ENCODE assay signal across 8 cellular contexts in genomic region chr1:51878616-51879336, GRCh38. TPM values are rescaled to one million over a fixed set of nuclear protein-coding genes. Genes with fewer than 3 reads are reported as not detected.
DNase-seq lines count a peak whose midpoint lies in the region; ATAC-seq and TF ChIP-seq lines count a peak whose summit lies in the region.

Gene NRDC, minus strand, starts transcription at chr1:51878727. Its CDS starts 112 bp downstream, at chr1:51878615.

- intact Hi-C loops in activated CD4-positive, alpha-beta T cell treated with anti-CD3 and anti-CD28 coated beads for 36 hours (cut with DNase I, micrococcal nuclease): loop anchor here (1.0 to 5.0 kb wide), 15 partner anchors 149 to 918 kb away; partner anchors contain the start of genes EPS15 (in 2 of the 2), TUT4 (in 2 of the 2), CC2D1B (in 1 of the 2) and FAF1 (in 1 of the 2)

- CTCF ChIA-PET in BJ (lab: Yijun Ruan, JAX): interaction anchor here (0.7 to 1.4 kb wide), 4 partner anchors 9 to 119 kb away, joined by 3 to 10 read pairs (median 3); no protein-coding TSS in a partner anchor
- CTCF ChIA-PET in activated CD4-positive, alpha-beta T cell treated with anti-CD3 and anti-CD28 coated beads for 36 hours (lab: Charles Lee): interaction anchor here (0.7 to 1.5 kb wide), 6 partner anchors 13 to 151 kb away, joined by 3 to 5 read pairs (median 3); no protein-coding TSS in a partner anchor

- H3K36me3 ChIP-seq in BJ (ENCODE audit: control insufficient read depth, insufficient read depth, low read length) (no peaks in the 10 kb centered on the region; the same call in 1 of the 2 replicates), kidney epithelial cell (ENCODE audit: control insufficient read depth, insufficient read depth, low read length) (no peaks in the 10 kb centered on the region)

- H3K4me3 ChIP-seq in BJ (ENCODE audit: low read depth, low read length) (peak within 1 kb of the TSS; percentile 99), kidney epithelial cell (ENCODE audit: low read depth, low read length) (peak within 1 kb of the TSS; percentile 76)

- H3K9me3 Mint-ChIP-seq in activated CD4-positive, alpha-beta T cell treated with anti-CD3 and anti-CD28 coated beads for 36 hours (ENCODE audit: low read depth): no peaks in the 10 kb centered on the region

- peak; percentile 82 for ATAC-seq in HG03457 (IDR thresholded peaks at IDR 0.05; ENCODE audit: unreplicated experiment)
- peak; percentile 95 for ATAC-seq in activated CD4-positive, alpha-beta T cell treated with anti-CD3 and anti-CD28 coated beads for 36 hours

- peaks cover 27% of the 10 kb centered on the region for H3K4me1 Mint-ChIP-seq in activated CD4-positive, alpha-beta T cell treated with anti-CD3 and anti-CD28 coated beads for 36 hours

- H3K36me3 Mint-ChIP-seq in activated CD4-positive, alpha-beta T cell treated with anti-CD3 and anti-CD28 coated beads for 36 hours (ENCODE audit: low read depth): peaks cover 13% of the 10 kb centered on the region

- peak; percentile 99 for DNase-seq in BJ (ENCODE audit: low read depth)
- DNase-seq in GM19240 (ENCODE audit: insufficient read length, low spot score): peak; percentile 74
- DNase-seq in NCI-H524 (lab: John Stamatoyannopoulos, UW): peak; percentile 99
- DNase-seq in activated CD4-positive, alpha-beta T cell treated with anti-CD3 and anti-CD28 coated beads for 36 hours: peak; percentile 100
- DNase-seq in kidney epithelial cell (ENCODE audit: low read depth): peak; percentile 98
- DNase-seq in stimulated activated CD4-positive, alpha-beta T cell treated with anti-CD3 and anti-CD28 coated beads, Interleukin-15, amount 100 ng/mL, for 48 hours (ENCODE audit: low read depth in 2 of 2): peak; percentile 99 to 100

- no peak within 1 kb of the TSS for H3K4me3 Mint-ChIP-seq in activated CD4-positive, alpha-beta T cell treated with anti-CD3 and anti-CD28 coated beads for 36 hours

- H3K27me3 Mint-ChIP-seq in activated CD4-positive, alpha-beta T cell treated with anti-CD3 and anti-CD28 coated beads for 36 hours: peaks cover 12% of the 10 kb centered on the region

- POLR2A ChIA-PET in BJ (lab: Charles Lee): interaction anchor here (0.5 kb wide), 1 partner anchor 1037 kb away, joined by 3 read pairs; no protein-coding TSS in a partner anchor
- POLR2A ChIA-PET in activated CD4-positive, alpha-beta T cell treated with anti-CD3 and anti-CD28 coated beads for 36 hours (lab: Charles Lee): interaction anchor here (0.6 to 1.3 kb wide), 6 partner anchors 31 to 632 kb away, joined by 3 to 11 read pairs (median 4); partner anchors contain the start of gene TXNDC12

- no peak within 1 kb of the TSS for H3K27ac Mint-ChIP-seq in activated CD4-positive, alpha-beta T cell treated with anti-CD3 and anti-CD28 coated beads for 36 hours

- H3K27ac ChIP-seq in cingulate gyrus (ENCODE audit: low read depth, low read length): peak within 1 kb of the TSS; percentile 97

- no peak for TF ChIP-seq CTCF in BJ (IDR thresholded peaks at IDR 0.05; ENCODE audit: insufficient read depth, low read depth, low read length)
- TF ChIP-seq CTCF in kidney epithelial cell (IDR thresholded peaks at IDR 0.05; ENCODE audit: insufficient read depth, low read length, poor library complexity, severe bottlenecking): no peak

- H3K27me3 ChIP-seq in BJ (ENCODE audit: control insufficient read depth, insufficient read depth, low read length) (no peaks in the 10 kb centered on the region), kidney epithelial cell (ENCODE audit: control insufficient read depth, insufficient read depth, low read length) (no peaks in the 10 kb centered on the region)

RNA-seq across cellular contexts. Expression of gene NRDC, which starts in this region (rescaled TPM):
- polyA plus RNA-seq in BJ (2011; rRNA removed): 69.2 and 129 TPM in 2 replicates
- polyA minus RNA-seq in BJ (2011; rRNA and poly(A)+ RNA removed): 99.1 and 99.3 TPM in 2 replicates
- total RNA-seq in activated CD4-positive, alpha-beta T cell treated with anti-CD3 and anti-CD28 coated beads for 36 hours: 100 to 1,000 TPM; 149 to 186 TPM
- total RNA-seq in kidney epithelial cell: 59.8 and 62.2 TPM in 2 replicates

Comparison
In these comparisons a context has a peak if more than half of its experiments do, and no peak if none do; other contexts are left out.
1. Peak in every context shown above with its lines: DNase-seq, ATAC-seq, H3K4me3 ChIP-seq and H3K27ac ChIP-seq.